Comparison of ENCODE assay signal across 17 cellular contexts in the genomic region with DNA sequence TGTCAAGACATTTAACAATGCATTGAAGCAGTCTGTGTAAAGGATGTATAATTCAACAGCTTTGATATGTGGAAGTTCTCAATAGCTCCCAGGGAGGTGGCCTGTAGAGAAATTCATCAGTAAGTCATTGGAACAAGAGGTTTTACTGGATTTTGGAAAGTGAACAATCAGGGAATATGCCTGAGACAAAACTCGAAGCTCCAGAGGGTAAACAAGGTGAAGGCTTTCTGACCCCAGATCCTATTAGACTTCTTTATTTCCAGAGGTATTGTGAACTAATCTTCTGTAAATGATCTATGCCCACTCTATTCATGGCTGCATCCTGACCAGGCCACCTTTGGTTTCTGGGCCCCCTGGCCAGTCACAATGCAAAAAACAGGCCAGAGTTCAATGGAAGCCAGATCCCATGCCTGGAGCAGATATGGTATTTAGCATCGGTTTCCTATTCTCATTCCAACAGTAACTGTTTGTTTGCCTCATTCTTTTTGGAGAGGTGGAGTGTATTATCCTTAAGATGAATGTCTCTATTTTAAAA.
"Had no signal": no experiment of that assay in that cellular context is flagged by ENCODE, and none has a peak within 500 bp of the region (broad histone marks: within the 10 kb centered on the region; RNA-seq: fewer than 3 reads in every experiment).

No MANE protein-coding gene starts in this region.

- H2AFZ ChIP-seq: parathyroid adenoma had no signal

- ATAC-seq: heart left ventricle; left lobe of liver; natural killer cell; psoas muscle; sciatic nerve; stimulated activated naive B cell treated with anti-CD40 and anti-IgM and Interleukin-4, amounts not matched to agents 10 μg/mL and 1 μg/mL and 100 μg/mL, for 72 hours had no signal

- H3K36me3 ChIP-seq: heart left ventricle, spleen, stomach had no signal

- H3K9ac ChIP-seq: parathyroid adenoma had no signal

- H3K79me2 ChIP-seq: parathyroid adenoma had no signal

- H3K9me3 ChIP-seq: heart left ventricle, psoas muscle, spleen, stomach had no signal

- H3K4me1 ChIP-seq: parathyroid adenoma, psoas muscle, spleen, stomach had no signal

- H3K4me3 ChIP-seq: dorsolateral prefrontal cortex, heart left ventricle, psoas muscle, spleen, stomach had no signal

- DNase-seq: cortex of kidney; dorsolateral prefrontal cortex; effector CD8-positive, alpha-beta T cell; heart left ventricle; hippocampal formation; natural killer cell; psoas muscle; spleen; stimulated activated CD4-positive, alpha-beta T cell treated with anti-CD3 and anti-CD28 coated beads, Interleukin-15, amount 100 ng/mL, for 24 hours; stimulated activated CD4-positive, alpha-beta T cell treated with anti-CD3 and anti-CD28 coated beads, Interleukin-1b, Interleukin-23, amount 100 ng/mL, for 48 hours; stimulated activated CD4-positive, alpha-beta T cell treated with anti-CD3 and anti-CD28 coated beads, Interleukin-4, amount 100 ng/mL, for 4 hours; stimulated activated naive B cell treated with anti-CD40 and anti-IgM and Interleukin-4, amounts not matched to agents 10 μg/mL and 1 μg/mL and 100 μg/mL, for 72 hours; stomach; substantia nigra had no signal

- H3K27me3 ChIP-seq: dorsolateral prefrontal cortex, heart left ventricle, spleen, stomach had no signal

- H3K27ac ChIP-seq: dorsolateral prefrontal cortex, heart left ventricle, parathyroid adenoma, psoas muscle, spleen, stomach had no signal
